24 cellular contexts compared by ENCODE assay signal in genomic region chr2:126858991-126859390, GRCh38. TPM values are rescaled to one million over a fixed set of nuclear protein-coding genes. Genes with fewer than 3 reads are reported as not detected.
DNase-seq lines count a peak whose midpoint lies in the region; ATAC-seq and TF ChIP-seq lines count a peak whose summit lies in the region.
"Had no signal": no experiment of that assay in that cellular context is flagged by ENCODE, and none has a peak within 500 bp of the region (broad histone marks: within the 10 kb centered on the region; RNA-seq: fewer than 3 reads in every experiment).

No MANE protein-coding gene starts in this region.

- 56% methylated on average over 5 of the region's 5 CpGs for WGBS in right cardiac atrium
- 67 to 71% methylated on average over 5 of the region's 5 CpGs for WGBS in endodermal cell (ENCODE audit: insufficient coverage in 1 of 2, insufficient read length in 1 of 2), 2 experiments

- no peaks in the 10 kb centered on the region for H3K9me3 ChIP-seq in right cardiac atrium (ENCODE audit: control insufficient read depth, low read length)
- no peaks in the 10 kb centered on the region for H3K9me3 ChIP-seq in endodermal cell (ENCODE audit: control insufficient read depth, low read length)
- H3K9me3 ChIP-seq: A549; BE2C; BLaER1 treated with 17β-estradiol and CSF1 and Interleukin-3, amounts not matched to agents 10 nM and 100 nM; HAP-1 had no signal

- no peak for TF ChIP-seq CTCF in endodermal cell (conservative IDR thresholded peaks at IDR 0.05)

- ATAC-seq in right cardiac atrium = no peak
- ATAC-seq in left lobe of liver = no peak
- no peak for ATAC-seq in HG02759 (IDR thresholded peaks at IDR 0.05; ENCODE audit: unreplicated experiment)
- ATAC-seq: A549 had no signal

- intact Hi-C loops in cardiac septum (cut with DNase I) (no loop called here), right cardiac atrium (cut with DNase I) (no loop called here)

- no peak overlapping the region for H3K27ac Mint-ChIP-seq in endodermal cell
- H3K27ac Mint-ChIP-seq: CD14-positive monocyte; CD4-positive, alpha-beta T cell; CD8-positive, alpha-beta memory T cell; HFFc6 had no signal

- no peak overlapping the region for H3K27ac ChIP-seq in right cardiac atrium (ENCODE audit: low read length)
- H3K27ac ChIP-seq in endodermal cell (ENCODE audit: low read depth, low read length) = no peak overlapping the region
- H3K27ac ChIP-seq: A549; BLaER1 treated with 17β-estradiol and CSF1 and Interleukin-3, amounts not matched to agents 10 nM and 100 nM had no signal

- no peaks in the 10 kb centered on the region for H3K36me3 ChIP-seq in endodermal cell (ENCODE audit: control insufficient read depth, insufficient read depth, low read length)
- H3K36me3 ChIP-seq: BE2C; BLaER1 treated with 17β-estradiol and CSF1 and Interleukin-3, amounts not matched to agents 10 nM and 100 nM; HAP-1 had no signal

- H3K9ac ChIP-seq in endodermal cell (ENCODE audit: extremely low read depth, low read length, poor library complexity, severe bottlenecking) = no peak overlapping the region
- H3K9ac ChIP-seq: BLaER1 treated with 17β-estradiol and CSF1 and Interleukin-3, amounts not matched to agents 10 nM and 100 nM had no signal

- peaks cover 7% of the 10 kb centered on the region for H3K27me3 Mint-ChIP-seq in endodermal cell (ENCODE audit: insufficient read depth)

- no peaks in the 10 kb centered on the region for H3K9me3 Mint-ChIP-seq in endodermal cell
- H3K9me3 Mint-ChIP-seq: CD4-positive, alpha-beta T cell; HFFc6 had no signal

- no peaks in the 10 kb centered on the region for H3K4me1 Mint-ChIP-seq in endodermal cell
- H3K4me1 Mint-ChIP-seq: CD8-positive, alpha-beta memory T cell had no signal

- H3K27me3 ChIP-seq in right cardiac atrium (ENCODE audit: control insufficient read depth, insufficient read depth) = no peaks in the 10 kb centered on the region
- no peaks in the 10 kb centered on the region for H3K27me3 ChIP-seq in endodermal cell (ENCODE audit: control insufficient read depth, insufficient read depth, low read length, poor library complexity, severe bottlenecking)
- H3K27me3 ChIP-seq: BE2C; BLaER1 treated with 17β-estradiol and CSF1 and Interleukin-3, amounts not matched to agents 10 nM and 100 nM had no signal

- H3K4me1 ChIP-seq in right cardiac atrium (ENCODE audit: control insufficient read depth, insufficient read depth, low read length) (no peaks in the 10 kb centered on the region), endodermal cell (ENCODE audit: control insufficient read depth, insufficient read depth, low read length) (no peaks in the 10 kb centered on the region)
- H3K4me1 ChIP-seq: A549, BE2C, HAP-1 had no signal

- DNase-seq in cardiac septum (ENCODE audit: low spot score) (peak; percentile 68), right cardiac atrium (no peak), endodermal cell (peak; percentile 17), left lobe of liver (ENCODE audit: low spot score) (peak; percentile 22), kidney glomerular epithelial cell (lab: John Stamatoyannopoulos, UW) (no peak), DMS 273 treated with DMSO at 0.1 percent for 48 hours (lab: John Stamatoyannopoulos, UW) (no peak)
- DNase-seq: 8988T; ACHN; AML-193; BE2C; CD4-positive, alpha-beta T cell; CD8-positive, alpha-beta memory T cell; DMS53; DMS79 treated with DMSO at 0.1 percent for 48 hours; GF-D8; GOT3; HFFc6 had no signal

- no peak overlapping the region for H3K4me3 Mint-ChIP-seq in endodermal cell
- H3K4me3 Mint-ChIP-seq: CD14-positive monocyte; CD4-positive, alpha-beta T cell; CD8-positive, alpha-beta memory T cell; HFFc6 had no signal

- H3K4me3 ChIP-seq in right cardiac atrium (ENCODE audit: low read length) (no peak overlapping the region), endodermal cell (ENCODE audit: low read length) (no peak overlapping the region)
- H3K4me3 ChIP-seq: A549; BLaER1 treated with 17β-estradiol and CSF1 and Interleukin-3, amounts not matched to agents 10 nM and 100 nM; HAP-1 had no signal

- H3K36me3 Mint-ChIP-seq in endodermal cell (ENCODE audit: low read depth) = no peaks in the 10 kb centered on the region
- H3K36me3 Mint-ChIP-seq: CD14-positive monocyte; CD8-positive, alpha-beta memory T cell had no signal

RNA-seq across cellular contexts. Expression of gene TEX51, which starts 39.7 kb away (rescaled TPM):
- total RNA-seq in cardiac septum (not detected), right cardiac atrium (not detected), endodermal cell (not detected), left lobe of liver (not detected)
- not detected for polyA plus RNA-seq in right cardiac atrium
- not detected for polyA plus RNA-seq in endodermal cell (2013, experiment 1 of 2)
- not detected for polyA plus RNA-seq in endodermal cell (2013, experiment 2 of 2)
- total RNA-seq: CD4-positive, alpha-beta T cell; CD8-positive, alpha-beta memory T cell; Daoy; G401; HFFc6 had no signal
- polyA plus RNA-seq: A549; CD14-positive monocyte; CD8-positive, alpha-beta memory T cell had no signal

Comparison
In these comparisons a context has a peak if more than half of its experiments do, and no peak if none do; other contexts are left out.
1. DNase-seq: peak in cardiac septum (single experiment), endodermal cell (single experiment) and left lobe of liver (single experiment); none in right cardiac atrium (0 of 3), kidney glomerular epithelial cell (single experiment) and DMS 273 treated with DMSO at 0.1 percent for 48 hours (single experiment).